Comparison of ENCODE assay signal across 10 cellular contexts in genomic region chr13:27401210-27401609, GRCh38. TPM values are rescaled to one million over a fixed set of nuclear protein-coding genes. Genes with fewer than 3 reads are reported as not detected.
DNase-seq lines count a peak whose midpoint lies in the region; ATAC-seq and TF ChIP-seq lines count a peak whose summit lies in the region.
"Had no signal": no experiment of that assay in that cellular context is flagged by ENCODE, and none has a peak within 500 bp of the region (broad histone marks: within the 10 kb centered on the region; RNA-seq: fewer than 3 reads in every experiment).

No MANE protein-coding gene starts in this region.

- no peaks in the 10 kb centered on the region for H3K9me3 Mint-ChIP-seq in stimulated activated effector memory CD8-positive, alpha-beta T cell treated with anti-CD3 and anti-CD28 coated beads, Interleukin-12 subunit alpha, Interleukin-12 subunit beta, amount 100 ng/mL, for 72 hours
- H3K9me3 Mint-ChIP-seq: CD8-positive, alpha-beta memory T cell had no signal

- H3K4me1 Mint-ChIP-seq in stimulated activated effector memory CD8-positive, alpha-beta T cell treated with anti-CD3 and anti-CD28 coated beads, Interleukin-12 subunit alpha, Interleukin-12 subunit beta, amount 100 ng/mL, for 72 hours: no peaks in the 10 kb centered on the region

- DNase-seq in HL-60 (ENCODE audit: low read depth in 1 of 2, low spot score in 1 of 2) (peak; percentile 13 to 79), Peyer's patch (peak in 2 of 3 donors; percentile 34 to 54), germinal center (ENCODE audit: low spot score) (peak; percentile 23), sciatic nerve (ENCODE audit: low spot score) (peak; percentile 60), NCI-H82 (lab: John Stamatoyannopoulos, UW) (no peak), T-helper 1 cell (no peak)
- DNase-seq in stimulated activated effector memory CD8-positive, alpha-beta T cell treated with anti-CD3 and anti-CD28 coated beads, Interleukin-12 subunit alpha, Interleukin-12 subunit beta, amount 100 ng/mL, for 72 hours (ENCODE audit: low spot score in 2 of 2): no peak
- DNase-seq: CD8-positive, alpha-beta memory T cell; T1000 had no signal

- TF ChIP-seq POLR2A in Peyer's patch (IDR thresholded peaks at IDR 0.05): no peak

- H3K4me3 Mint-ChIP-seq in stimulated activated effector memory CD8-positive, alpha-beta T cell treated with anti-CD3 and anti-CD28 coated beads, Interleukin-12 subunit alpha, Interleukin-12 subunit beta, amount 100 ng/mL, for 72 hours: no peak overlapping the region
- H3K4me3 Mint-ChIP-seq: CD8-positive, alpha-beta memory T cell had no signal

- no peak overlapping the region for H3K4me3 ChIP-seq in HL-60 (replicated peaks; ENCODE audit: insufficient read depth, low read length)
- H3K4me3 ChIP-seq in Peyer's patch: no peak overlapping the region

- peak; percentile 56 for ATAC-seq in sciatic nerve
- no peak for ATAC-seq in stimulated activated effector memory CD8-positive, alpha-beta T cell treated with anti-CD3 and anti-CD28 coated beads, Interleukin-12 subunit alpha, Interleukin-12 subunit beta, amount 100 ng/mL, for 72 hours
- ATAC-seq in GM21717 (IDR thresholded peaks at IDR 0.05; ENCODE audit: unreplicated experiment): no peak

- H3K27me3 ChIP-seq in HL-60 (ENCODE audit: insufficient read depth, poor library complexity, severe bottlenecking) (no peaks in the 10 kb centered on the region), Peyer's patch (no peaks in the 10 kb centered on the region)

- no peak overlapping the region for H3K27ac Mint-ChIP-seq in stimulated activated effector memory CD8-positive, alpha-beta T cell treated with anti-CD3 and anti-CD28 coated beads, Interleukin-12 subunit alpha, Interleukin-12 subunit beta, amount 100 ng/mL, for 72 hours
- H3K27ac Mint-ChIP-seq: CD8-positive, alpha-beta memory T cell had no signal

- H3K9me3 ChIP-seq in Peyer's patch: no peaks in the 10 kb centered on the region

- no peaks in the 10 kb centered on the region for H3K36me3 Mint-ChIP-seq in stimulated activated effector memory CD8-positive, alpha-beta T cell treated with anti-CD3 and anti-CD28 coated beads, Interleukin-12 subunit alpha, Interleukin-12 subunit beta, amount 100 ng/mL, for 72 hours
- H3K36me3 Mint-ChIP-seq: CD8-positive, alpha-beta memory T cell had no signal

- no peak for TF ChIP-seq CTCF in HL-60 (IDR thresholded peaks at IDR 0.05; ENCODE audit: insufficient read depth, low read length)
- no peak for TF ChIP-seq CTCF in Peyer's patch (IDR thresholded peaks at IDR 0.05)

- H3K27ac ChIP-seq in HL-60 (replicated peaks): 0 out of 2 replicates have a peak overlapping the region, but pooled peaks have one; percentile 34
- H3K27ac ChIP-seq in Peyer's patch: no peak overlapping the region

- peaks cover 0 to 31% (median 2%) of the 10 kb centered on the region in 4 donors for H3K4me1 ChIP-seq in Peyer's patch

- no peaks in the 10 kb centered on the region for H3K36me3 ChIP-seq in Peyer's patch

- intact Hi-C loops in sciatic nerve (cut with DNase I): no loop called here

RNA-seq across cellular contexts. Expression of gene GTF3A, which starts 23.2 kb away (rescaled TPM):
- 100 to 1,000 TPM in 1 of 4 donors, 10 to 100 TPM in 3; 29.2 to 179 (median 49.3) TPM for total RNA-seq in Peyer's patch
- total RNA-seq in sciatic nerve: 52.2 TPM

RNA-seq across cellular contexts. Expression of gene MTIF3, which starts 49.2 kb away (rescaled TPM):
- total RNA-seq in Peyer's patch (100 to 1,000 TPM in 1 of 4 donors, 10 to 100 TPM in 3; 78.6 to 150 (median 86.4) TPM), sciatic nerve (45.5 TPM)

Comparison
In these comparisons a context has a peak if more than half of its experiments do, and no peak if none do; other contexts are left out.
1. DNase-seq: peak in HL-60 (2 of 2), Peyer's patch (2 of 3), germinal center (single experiment) and sciatic nerve (single experiment); none in NCI-H82 (single experiment), stimulated activated effector memory CD8-positive, alpha-beta T cell treated with anti-CD3 and anti-CD28 coated beads, Interleukin-12 subunit alpha, Interleukin-12 subunit beta, amount 100 ng/mL, for 72 hours (0 of 2) and T-helper 1 cell (0 of 5).